In genomic region chr12:124404162-124404561, GRCh38 we compare ENCODE assay signal across 12 cellular contexts.
DNase-seq lines count a peak whose midpoint lies in the region; ATAC-seq and TF ChIP-seq lines count a peak whose summit lies in the region.
"Had no signal": no experiment of that assay in that cellular context is flagged by ENCODE, and none has a peak within 500 bp of the region (broad histone marks: within the 10 kb centered on the region; RNA-seq: fewer than 3 reads in every experiment).

No MANE protein-coding gene starts in this region.

- peak overlapping the region; percentile 52 for H3K9ac ChIP-seq in NT2/D1 (ENCODE audit: insufficient read length, low read depth)

- peak overlapping the region; percentile 88 for H3K27ac Mint-ChIP-seq in stimulated activated effector memory CD8-positive, alpha-beta T cell treated with anti-CD3 and anti-CD28 coated beads, Interleukin-12 subunit alpha, Interleukin-12 subunit beta, amount 100 ng/mL, for 72 hours
- H3K27ac Mint-ChIP-seq in activated CD4-positive, alpha-beta T cell treated with anti-CD3 and anti-CD28 coated beads for 36 hours: no peak overlapping the region

- H3K4me1 ChIP-seq in NT2/D1 (ENCODE audit: insufficient read depth, insufficient read length) (peaks cover 58% of the 10 kb centered on the region), left ventricle myocardium inferior (peaks cover 60% of the 10 kb centered on the region)
- H3K4me1 ChIP-seq: colonic mucosa had no signal

- H3K9me3 ChIP-seq in NT2/D1 (ENCODE audit: insufficient read depth, low read length): no peaks in the 10 kb centered on the region
- no peaks in the 10 kb centered on the region for H3K9me3 ChIP-seq in left ventricle myocardium inferior (replicated peaks)
- H3K9me3 ChIP-seq: colonic mucosa had no signal

- H3K9me3 Mint-ChIP-seq in stimulated activated effector memory CD8-positive, alpha-beta T cell treated with anti-CD3 and anti-CD28 coated beads, Interleukin-12 subunit alpha, Interleukin-12 subunit beta, amount 100 ng/mL, for 72 hours: no peaks in the 10 kb centered on the region
- H3K9me3 Mint-ChIP-seq in activated CD4-positive, alpha-beta T cell treated with anti-CD3 and anti-CD28 coated beads for 36 hours (ENCODE audit: low read depth): no peaks in the 10 kb centered on the region
- H3K9me3 Mint-ChIP-seq: activated naive CD4-positive, alpha-beta T cell treated with anti-CD3 and anti-CD28 coated beads, Interleukin-2, amount 50 U/mL, for 72 hours had no signal

- no peak for TF ChIP-seq CTCF in left ventricle myocardium inferior (IDR thresholded peaks at IDR 0.05; ENCODE audit: borderline replicate concordance)

- H3K27me3 ChIP-seq in NT2/D1 (ENCODE audit: insufficient read depth, insufficient read length) (no peaks in the 10 kb centered on the region), left ventricle myocardium inferior (ENCODE audit: low read depth) (no peaks in the 10 kb centered on the region)
- H3K27me3 ChIP-seq: colonic mucosa had no signal

- H3K4me3 Mint-ChIP-seq in stimulated activated effector memory CD8-positive, alpha-beta T cell treated with anti-CD3 and anti-CD28 coated beads, Interleukin-12 subunit alpha, Interleukin-12 subunit beta, amount 100 ng/mL, for 72 hours: no peak overlapping the region
- no peak overlapping the region for H3K4me3 Mint-ChIP-seq in activated CD4-positive, alpha-beta T cell treated with anti-CD3 and anti-CD28 coated beads for 36 hours

- no peak for ATAC-seq in stimulated activated effector memory CD8-positive, alpha-beta T cell treated with anti-CD3 and anti-CD28 coated beads, Interleukin-12 subunit alpha, Interleukin-12 subunit beta, amount 100 ng/mL, for 72 hours
- no peak for ATAC-seq in HG02973 (IDR thresholded peaks at IDR 0.05; ENCODE audit: unreplicated experiment)
- no peak for ATAC-seq in activated CD4-positive, alpha-beta T cell treated with anti-CD3 and anti-CD28 coated beads for 36 hours
- no peak for ATAC-seq in HG02981 (IDR thresholded peaks at IDR 0.05; ENCODE audit: unreplicated experiment)
- ATAC-seq: activated naive CD4-positive, alpha-beta T cell treated with anti-CD3 and anti-CD28 coated beads, Interleukin-2, amount 50 U/mL, for 72 hours had no signal

- H3K36me3 Mint-ChIP-seq in stimulated activated effector memory CD8-positive, alpha-beta T cell treated with anti-CD3 and anti-CD28 coated beads, Interleukin-12 subunit alpha, Interleukin-12 subunit beta, amount 100 ng/mL, for 72 hours: peaks cover 52% of the 10 kb centered on the region
- H3K36me3 Mint-ChIP-seq in activated CD4-positive, alpha-beta T cell treated with anti-CD3 and anti-CD28 coated beads for 36 hours (ENCODE audit: low read depth): peaks cover 7% of the 10 kb centered on the region
- H3K36me3 Mint-ChIP-seq: activated naive CD4-positive, alpha-beta T cell treated with anti-CD3 and anti-CD28 coated beads, Interleukin-2, amount 50 U/mL, for 72 hours had no signal

- H3K36me3 ChIP-seq in NT2/D1 (ENCODE audit: insufficient read depth, insufficient read length, low read length) (peaks cover 65% of the 10 kb centered on the region), left ventricle myocardium inferior (peaks cover 46% of the 10 kb centered on the region)

- no peak overlapping the region for H3K4me3 ChIP-seq in NT2/D1 (ENCODE audit: insufficient read length, low read depth)
- H3K4me3 ChIP-seq in left ventricle myocardium inferior: no peak overlapping the region
- H3K4me3 ChIP-seq: colonic mucosa had no signal

- intact Hi-C loops in left ventricle myocardium inferior (cut with micrococcal nuclease): no loop called here
- intact Hi-C loops in activated CD4-positive, alpha-beta T cell treated with anti-CD3 and anti-CD28 coated beads for 36 hours (cut with DNase I, micrococcal nuclease): no loop called here

- DNase-seq in DMS79 (lab: John Stamatoyannopoulos, UW) (peak; percentile 27), NT2/D1 (ENCODE audit: low read depth, low spot score) (no peak), left ventricle myocardium inferior (no peak), hepatic stellate cell (ENCODE audit: low spot score) (no peak)
- DNase-seq in stimulated activated effector memory CD8-positive, alpha-beta T cell treated with anti-CD3 and anti-CD28 coated beads, Interleukin-12 subunit alpha, Interleukin-12 subunit beta, amount 100 ng/mL, for 72 hours (ENCODE audit: low spot score in 2 of 2): no peak
- no peak for DNase-seq in activated CD4-positive, alpha-beta T cell treated with anti-CD3 and anti-CD28 coated beads for 36 hours
- DNase-seq: colonic mucosa, GDM1, NCI-H2227 treated with DMSO at 0.1 percent for 48 hours had no signal

- CTCF ChIA-PET in activated CD4-positive, alpha-beta T cell treated with anti-CD3 and anti-CD28 coated beads for 36 hours (lab: Charles Lee): interaction anchor here (0.6 kb wide), 1 partner anchor 590 kb away, joined by 3 read pairs; no protein-coding TSS in a partner anchor

- no peaks in the 10 kb centered on the region for H3K27me3 Mint-ChIP-seq in activated CD4-positive, alpha-beta T cell treated with anti-CD3 and anti-CD28 coated beads for 36 hours

- H3K4me1 Mint-ChIP-seq in stimulated activated effector memory CD8-positive, alpha-beta T cell treated with anti-CD3 and anti-CD28 coated beads, Interleukin-12 subunit alpha, Interleukin-12 subunit beta, amount 100 ng/mL, for 72 hours: peaks cover 35% of the 10 kb centered on the region
- peaks cover 2% of the 10 kb centered on the region for H3K4me1 Mint-ChIP-seq in activated CD4-positive, alpha-beta T cell treated with anti-CD3 and anti-CD28 coated beads for 36 hours

- H3K27ac ChIP-seq in left ventricle myocardium inferior (replicated peaks): peak overlapping the region; percentile 62
- H3K27ac ChIP-seq: colonic mucosa had no signal

- POLR2A ChIA-PET in activated CD4-positive, alpha-beta T cell treated with anti-CD3 and anti-CD28 coated beads for 36 hours (lab: Charles Lee): no interaction called here
